In the genomic region with DNA sequence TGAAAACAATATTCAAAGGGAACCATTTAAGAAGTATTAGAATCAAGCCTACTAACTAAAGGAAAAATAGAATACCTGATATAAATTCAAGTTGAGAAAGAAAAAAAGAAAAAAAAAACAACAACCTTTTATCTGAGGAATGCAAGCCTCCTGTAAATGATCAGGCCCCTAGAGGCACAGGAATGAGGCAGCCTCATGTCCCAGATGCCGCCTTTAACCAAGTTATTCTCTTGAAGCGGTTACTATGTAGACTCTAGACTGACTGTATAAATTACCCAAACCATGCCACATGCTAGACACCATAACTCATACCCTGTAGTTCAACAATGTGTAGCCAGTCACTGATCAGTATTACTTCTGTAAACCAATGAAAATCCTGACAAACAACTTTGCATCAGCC, we compare ENCODE assay signal across 33 cellular contexts.
"Had no signal": no experiment of that assay in that cellular context is flagged by ENCODE, and none has a peak within 500 bp of the region (broad histone marks: within the 10 kb centered on the region; RNA-seq: fewer than 3 reads in every experiment).

No MANE protein-coding gene starts in this region.

- DNase-seq: activated CD4-positive, alpha-beta T cell treated with anti-CD3 and anti-CD28 coated beads, Interleukin-2, amount 10 ng/mL, durations not matched to agents 24 days and 14 days; activated CD4-positive, alpha-beta T cell treated with anti-CD3 and anti-CD28 coated beads, Interleukin-2, amount 50 U/mL, for 4 hours; activated CD8-positive, alpha-beta T cell treated with anti-CD3 and anti-CD28 coated beads for 36 hours; activated effector memory CD4-positive, alpha-beta T cell treated with anti-CD3 and anti-CD28 coated beads, Interleukin-2, amount 50 U/mL, for 16 hours; activated naive CD4-positive, alpha-beta T cell; activated naive CD4-positive, alpha-beta T cell treated with anti-CD3 and anti-CD28 coated beads, Interleukin-2, amount 50 U/mL, for 16 hours; activated naive CD8-positive, alpha-beta T cell treated with anti-CD3 and anti-CD28 coated beads, Interleukin-2, amount 10 ng/mL, durations not matched to agents 7 days and 5 days; activated T-cell treated with anti-CD3 and anti-CD28 coated beads, Interleukin-2, amount 50 U/mL, for 1 hour; activated T-cell treated with anti-CD3 and anti-CD28 coated beads, Interleukin-2, amount 50 U/mL, for 72 hours; amygdala; Kasumi-1; KG1; MG63; NCI-H1048; NCI-H1436 treated with DMSO at 0.1 percent for 48 hours; NCI-H1694 treated with DMSO at 0.1 percent for 48 hours; NCI-H2029; NCI-H2107; NCI-H226; NCI-H446 treated with DMSO at 0.1 percent for 48 hours; NCI-H524; NCI-H69; NCI-H82; Peyer's patch; Right ventricle myocardium superior; SW 1271; T-helper 1 cell; T1000; WERI-Rb-1 had no signal

- H3K36me3 Mint-ChIP-seq: activated naive CD8-positive, alpha-beta T cell treated with anti-CD3 and anti-CD28 coated beads, Interleukin-2, amount 10 ng/mL, durations not matched to agents 7 days and 5 days had no signal

- H3K4me3 Mint-ChIP-seq: activated CD4-positive, alpha-beta T cell treated with anti-CD3 and anti-CD28 coated beads, Interleukin-2, amount 10 ng/mL, durations not matched to agents 24 days and 14 days; activated CD8-positive, alpha-beta T cell treated with anti-CD3 and anti-CD28 coated beads for 36 hours; activated naive CD8-positive, alpha-beta T cell treated with anti-CD3 and anti-CD28 coated beads, Interleukin-2, amount 10 ng/mL, durations not matched to agents 7 days and 5 days; activated T-cell treated with anti-CD3 and anti-CD28 coated beads, Interleukin-2, amount 50 U/mL, for 72 hours; activated T-helper 17 cell treated with anti-CD3 and anti-CD28 coated beads, Interleukin-2, amount 50 U/mL, for 72 hours; central memory CD8-positive, alpha-beta T cell had no signal

- ATAC-seq: activated CD8-positive, alpha-beta T cell treated with anti-CD3 and anti-CD28 coated beads for 36 hours; activated T-cell treated with anti-CD3 and anti-CD28 coated beads, Interleukin-2, amount 50 U/mL, for 72 hours; activated T-helper 17 cell treated with anti-CD3 and anti-CD28 coated beads, Interleukin-2, amount 50 U/mL, for 72 hours had no signal

- H3K4me1 ChIP-seq: ascending aorta, Peyer's patch had no signal

- H3K36me3 ChIP-seq: ascending aorta, cardiac muscle cell, MG63, Peyer's patch, WERI-Rb-1 had no signal

- H3K9me3 Mint-ChIP-seq: activated CD4-positive, alpha-beta T cell treated with anti-CD3 and anti-CD28 coated beads, Interleukin-2, amount 10 ng/mL, durations not matched to agents 24 days and 14 days; activated T-helper 17 cell treated with anti-CD3 and anti-CD28 coated beads, Interleukin-2, amount 50 U/mL, for 72 hours had no signal

- H3K27ac Mint-ChIP-seq: activated CD4-positive, alpha-beta T cell treated with anti-CD3 and anti-CD28 coated beads, Interleukin-2, amount 10 ng/mL, durations not matched to agents 24 days and 14 days; activated CD8-positive, alpha-beta T cell treated with anti-CD3 and anti-CD28 coated beads for 36 hours; activated naive CD8-positive, alpha-beta T cell treated with anti-CD3 and anti-CD28 coated beads, Interleukin-2, amount 10 ng/mL, durations not matched to agents 7 days and 5 days; activated T-cell treated with anti-CD3 and anti-CD28 coated beads, Interleukin-2, amount 50 U/mL, for 72 hours; activated T-helper 17 cell treated with anti-CD3 and anti-CD28 coated beads, Interleukin-2, amount 50 U/mL, for 72 hours had no signal

- H3K27me3 ChIP-seq: ascending aorta, cardiac muscle cell, Peyer's patch had no signal

- H3K4me1 Mint-ChIP-seq: activated CD4-positive, alpha-beta T cell treated with anti-CD3 and anti-CD28 coated beads, Interleukin-2, amount 10 ng/mL, durations not matched to agents 24 days and 14 days; activated naive CD8-positive, alpha-beta T cell treated with anti-CD3 and anti-CD28 coated beads, Interleukin-2, amount 10 ng/mL, durations not matched to agents 7 days and 5 days; activated T-helper 17 cell treated with anti-CD3 and anti-CD28 coated beads, Interleukin-2, amount 50 U/mL, for 72 hours; central memory CD8-positive, alpha-beta T cell had no signal

- H3K27me3 Mint-ChIP-seq: activated CD4-positive, alpha-beta T cell treated with anti-CD3 and anti-CD28 coated beads, Interleukin-2, amount 10 ng/mL, durations not matched to agents 24 days and 14 days; activated CD8-positive, alpha-beta T cell treated with anti-CD3 and anti-CD28 coated beads for 36 hours; activated naive CD8-positive, alpha-beta T cell treated with anti-CD3 and anti-CD28 coated beads, Interleukin-2, amount 10 ng/mL, durations not matched to agents 7 days and 5 days; activated T-helper 17 cell treated with anti-CD3 and anti-CD28 coated beads, Interleukin-2, amount 50 U/mL, for 72 hours; central memory CD8-positive, alpha-beta T cell had no signal

- H3K9me3 ChIP-seq: ascending aorta, MG63, Peyer's patch had no signal

- H3K4me3 ChIP-seq: ascending aorta, cardiac muscle cell, MG63, Peyer's patch had no signal

- H3K27ac ChIP-seq: ascending aorta, cardiac muscle cell, Peyer's patch, WERI-Rb-1 had no signal
